ENCODE assay signal across 16 cellular contexts in genomic region chr5:150457562-150458240, GRCh38. TPM values are rescaled to one million over a fixed set of nuclear protein-coding genes. Genes with fewer than 3 reads are reported as not detected.
DNase-seq lines count a peak whose midpoint lies in the region; ATAC-seq and TF ChIP-seq lines count a peak whose summit lies in the region.
"Had no signal": no experiment of that assay in that cellular context is flagged by ENCODE, and none has a peak within 500 bp of the region (broad histone marks: within the 10 kb centered on the region; RNA-seq: fewer than 3 reads in every experiment).

No MANE protein-coding gene starts in this region.

- no peak overlapping the region for H2BK15ac ChIP-seq in mesenchymal stem cell (ENCODE audit: low read depth, poor library complexity, severe bottlenecking)

- no peak overlapping the region for H2BK120ac ChIP-seq in mesenchymal stem cell (ENCODE audit: low read depth, low read length)

- no peaks in the 10 kb centered on the region for H3K27me3 Mint-ChIP-seq in activated CD8-positive, alpha-beta T cell treated with anti-CD3 and anti-CD28 coated beads, Interleukin-2, amount 10 ng/mL, durations not matched to agents 7 days and 5 days (ENCODE audit: low read depth)

- H3K36me3 ChIP-seq in BLaER1 treated with 17β-estradiol and CSF1 and Interleukin-3, amounts not matched to agents 10 nM and 100 nM = no peaks in the 10 kb centered on the region
- no peaks in the 10 kb centered on the region for H3K36me3 ChIP-seq in DOHH2 (ENCODE audit: control insufficient read depth, low read length)
- H3K36me3 ChIP-seq in mesenchymal stem cell (ENCODE audit: control insufficient read depth in 1 of 2, insufficient read depth in 2 of 2, low read depth in 1 of 2, low read length in 2 of 2) = no peaks in the 10 kb centered on the region
- H3K36me3 ChIP-seq: adrenal gland, pancreas had no signal

- peaks cover 38 to 80% (median 70%) of the 10 kb centered on the region in 10 experiments for H3K4me1 ChIP-seq in BLaER1 treated with 17β-estradiol and CSF1 and Interleukin-3, amounts not matched to agents 10 nM and 100 nM
- H3K4me1 ChIP-seq in DOHH2 (ENCODE audit: control insufficient read depth, low read length) (peaks cover 85% of the 10 kb centered on the region), mesenchymal stem cell (ENCODE audit: control insufficient read depth, insufficient read depth, low read depth, low read length) (peaks cover 30% of the 10 kb centered on the region)
- H3K4me1 ChIP-seq: adrenal gland, pancreas had no signal

- H4K20me1 ChIP-seq in BLaER1 treated with 17β-estradiol and CSF1 and Interleukin-3, amounts not matched to agents 10 nM and 100 nM = no peaks in the 10 kb centered on the region
- H4K20me1 ChIP-seq in DOHH2 (ENCODE audit: control insufficient read depth, insufficient read depth, low read depth, low read length) = no peaks in the 10 kb centered on the region

- no peak overlapping the region for H4K8ac ChIP-seq in mesenchymal stem cell (ENCODE audit: low read length)

- H3K27me3 ChIP-seq in BLaER1 treated with 17β-estradiol and CSF1 and Interleukin-3, amounts not matched to agents 10 nM and 100 nM = no peaks in the 10 kb centered on the region
- H3K27me3 ChIP-seq in DOHH2 (ENCODE audit: control insufficient read depth, low read length) = no peaks in the 10 kb centered on the region
- H3K27me3 ChIP-seq in mesenchymal stem cell (ENCODE audit: control insufficient read depth in 1 of 2, insufficient read depth in 1 of 2, low read length in 2 of 2) = no peaks in the 10 kb centered on the region
- H3K27me3 ChIP-seq: adrenal gland, pancreas had no signal

- no peaks in the 10 kb centered on the region for H3K79me1 ChIP-seq in mesenchymal stem cell (replicated peaks; ENCODE audit: low read length, poor library complexity, severe bottlenecking)

- H3K4me3 Mint-ChIP-seq in activated CD8-positive, alpha-beta T cell treated with anti-CD3 and anti-CD28 coated beads, Interleukin-2, amount 10 ng/mL, durations not matched to agents 7 days and 5 days = peak overlapping the region; percentile 63

- H3K23ac ChIP-seq in mesenchymal stem cell (ENCODE audit: low read length in 2 of 2) = no peak overlapping the region

- WGBS in mesenchymal stem cell = 92% methylated on average over 16 of the region's 16 CpGs

- peak overlapping the region; percentile 58 to 90 (median 81) for H3K4me2 ChIP-seq in BLaER1 treated with 17β-estradiol and CSF1 and Interleukin-3, amounts not matched to agents 10 nM and 100 nM
- H3K4me2 ChIP-seq in DOHH2 (ENCODE audit: low read length) = peak overlapping the region; percentile 69
- no peak overlapping the region for H3K4me2 ChIP-seq in mesenchymal stem cell (ENCODE audit: low read length, poor library complexity, severe bottlenecking)

- H3K27ac Mint-ChIP-seq in activated CD8-positive, alpha-beta T cell treated with anti-CD3 and anti-CD28 coated beads, Interleukin-2, amount 10 ng/mL, durations not matched to agents 7 days and 5 days = peak overlapping the region; percentile 88

- H4K91ac ChIP-seq in mesenchymal stem cell (ENCODE audit: low read length) = peak overlapping the region; percentile 66

- H3K27ac ChIP-seq in BLaER1 treated with 17β-estradiol and CSF1 and Interleukin-3, amounts not matched to agents 10 nM and 100 nM = peak overlapping the region in 7 of 11 experiments; percentile 5 to 53 (median 26); a peak in 6 of 22 replicates
- H3K27ac ChIP-seq in DOHH2 (ENCODE audit: low read depth, low read length) = peak overlapping the region; percentile 67
- peak overlapping the region; percentile 52 for H3K27ac ChIP-seq in mesenchymal stem cell (ENCODE audit: low read length, poor library complexity, severe bottlenecking)
- H3K27ac ChIP-seq: adrenal gland, pancreas had no signal

- peaks cover 15% of the 10 kb centered on the region for H3F3A ChIP-seq in DOHH2 (ENCODE audit: control insufficient read depth, insufficient read depth)

- H3K9me3 ChIP-seq in BLaER1 treated with 17β-estradiol and CSF1 and Interleukin-3, amounts not matched to agents 10 nM and 100 nM (replicated peaks in 1 of 11) = peaks cover 0 to 11% (median 0%) of the 10 kb centered on the region in 11 experiments; a peak in 4 of 22 replicates
- H3K9me3 ChIP-seq in DOHH2 (ENCODE audit: control insufficient read depth, insufficient read depth, low read length) (no peaks in the 10 kb centered on the region), mesenchymal stem cell (ENCODE audit: control insufficient read depth, low read length) (no peaks in the 10 kb centered on the region)
- H3K9me3 ChIP-seq: adrenal gland, pancreas had no signal

- H3K14ac ChIP-seq in mesenchymal stem cell (ENCODE audit: low read length in 2 of 2) = no peak overlapping the region

- no peak for DNase-seq in activated CD8-positive, alpha-beta T cell treated with anti-CD3 and anti-CD28 coated beads, Interleukin-2, amount 10 ng/mL, durations not matched to agents 7 days and 5 days
- no peak for DNase-seq in mesenchymal stem cell
- DNase-seq in activated gamma-delta T cell treated with Interleukin-2 at 50 U/mL for 16 hours = no peak
- no peak for DNase-seq in NCI-H1436 (lab: John Stamatoyannopoulos, UW)
- DNase-seq: adrenal gland, erythroblast, midbrain, NCI-H1092 treated with DMSO at 0.1 percent for 48 hours, NCI-H2171 treated with DMSO at 0.1 percent for 48 hours, pancreas, T1000 had no signal

- no peak for TF ChIP-seq CTCF in DOHH2 (IDR thresholded peaks at IDR 0.05; ENCODE audit: low read depth, low read length, poor library complexity, severe bottlenecking)

- H3K4me1 Mint-ChIP-seq in activated CD8-positive, alpha-beta T cell treated with anti-CD3 and anti-CD28 coated beads, Interleukin-2, amount 10 ng/mL, durations not matched to agents 7 days and 5 days (ENCODE audit: low read depth) = peaks cover 45% of the 10 kb centered on the region

- peak overlapping the region in 1 of 2 experiments; percentile 45 for H2BK12ac ChIP-seq in mesenchymal stem cell (ENCODE audit: low read length in 2 of 2)

- H3K9me2 ChIP-seq in DOHH2 (replicated peaks; ENCODE audit: control insufficient read depth, low read length) = no peaks in the 10 kb centered on the region

- CTCF ChIA-PET in activated CD8-positive, alpha-beta T cell treated with anti-CD3 and anti-CD28 coated beads, Interleukin-2, amount 10 ng/mL, durations not matched to agents 7 days and 5 days (lab: Charles Lee) = interaction anchor here (0.6 to 5.4 kb wide), 25 partner anchors 8 to 658 kb away, joined by 3 to 45 read pairs (median 4); partner anchors contain the start of genes IRGM, RBM22 and RPS14

- POLR2A ChIA-PET in activated CD8-positive, alpha-beta T cell treated with anti-CD3 and anti-CD28 coated beads, Interleukin-2, amount 10 ng/mL, durations not matched to agents 7 days and 5 days (lab: Charles Lee) = interaction anchor here (0.9 to 2.0 kb wide), 4 partner anchors 8 to 389 kb away, joined by 3 to 7 read pairs (median 4); partner anchors contain the start of genes CD74, IRGM and RPS14

- no peak overlapping the region for H2BK5ac ChIP-seq in mesenchymal stem cell (ENCODE audit: low read depth, low read length, poor library complexity, severe bottlenecking)

- peak overlapping the region in 9 of 11 experiments; percentile 5 to 57 (median 38); a peak in 11 of 22 replicates for H3K9ac ChIP-seq in BLaER1 treated with 17β-estradiol and CSF1 and Interleukin-3, amounts not matched to agents 10 nM and 100 nM
- H3K9ac ChIP-seq in mesenchymal stem cell (ENCODE audit: low read length) = no peak overlapping the region

- peak overlapping the region; percentile 96 for H2AK5ac ChIP-seq in mesenchymal stem cell (ENCODE audit: low read length, severe bottlenecking)

- peak overlapping the region in 1 of 2 experiments; percentile 76 for H3K4ac ChIP-seq in mesenchymal stem cell (ENCODE audit: low read depth in 1 of 2, low read length in 2 of 2)

- ATAC-seq in activated CD8-positive, alpha-beta T cell treated with anti-CD3 and anti-CD28 coated beads, Interleukin-2, amount 10 ng/mL, durations not matched to agents 7 days and 5 days = no peak
- no peak for ATAC-seq in HG02840 (IDR thresholded peaks at IDR 0.05; ENCODE audit: low FRiP score, unreplicated experiment)
- no peak for ATAC-seq in HG02588 (IDR thresholded peaks at IDR 0.05; ENCODE audit: unreplicated experiment)
- ATAC-seq: Right ventricle myocardium inferior had no signal

- no peaks in the 10 kb centered on the region for H3K36me3 Mint-ChIP-seq in activated CD8-positive, alpha-beta T cell treated with anti-CD3 and anti-CD28 coated beads, Interleukin-2, amount 10 ng/mL, durations not matched to agents 7 days and 5 days (ENCODE audit: low read depth)

- H3K79me2 ChIP-seq in DOHH2 (ENCODE audit: control insufficient read depth, low read length) = no peaks in the 10 kb centered on the region

- peak overlapping the region in 2 of 10 experiments; percentile 12 to 33; a peak in 1 of 20 replicates for H3K4me3 ChIP-seq in BLaER1 treated with 17β-estradiol and CSF1 and Interleukin-3, amounts not matched to agents 10 nM and 100 nM
- H3K4me3 ChIP-seq in DOHH2 (ENCODE audit: low read length) (peak overlapping the region; percentile 62), mesenchymal stem cell (ENCODE audit: insufficient read depth in 1 of 2, low read depth in 1 of 2, low read length in 2 of 2) (no peak overlapping the region)
- H3K4me3 ChIP-seq: adrenal gland had no signal

- H3K9me3 Mint-ChIP-seq in activated CD8-positive, alpha-beta T cell treated with anti-CD3 and anti-CD28 coated beads, Interleukin-2, amount 10 ng/mL, durations not matched to agents 7 days and 5 days (ENCODE audit: insufficient read depth) = no peaks in the 10 kb centered on the region

- no peak overlapping the region for H3K18ac ChIP-seq in mesenchymal stem cell (ENCODE audit: low read depth in 1 of 2, low read length in 2 of 2)

- H2AFZ ChIP-seq in mesenchymal stem cell (ENCODE audit: low read depth, low read length) = no peak overlapping the region

RNA-seq across cellular contexts. Expression of gene RPS14, which starts 8.2 kb away (rescaled TPM):
- total RNA-seq in activated CD8-positive, alpha-beta T cell treated with anti-CD3 and anti-CD28 coated beads, Interleukin-2, amount 10 ng/mL, durations not matched to agents 7 days and 5 days = 1,000 to 10,000 TPM; 2,046 to 2,123 TPM
- polyA plus RNA-seq in mesenchymal stem cell (2013, experiment 1 of 2) = 3,588 TPM
- 3,623 TPM for polyA plus RNA-seq in mesenchymal stem cell (2013, experiment 2 of 2)

RNA-seq across cellular contexts. Expression of gene CD74, which starts 45.0 kb away (rescaled TPM):
- total RNA-seq in activated CD8-positive, alpha-beta T cell treated with anti-CD3 and anti-CD28 coated beads, Interleukin-2, amount 10 ng/mL, durations not matched to agents 7 days and 5 days = 100 to 1,000 TPM; 395 to 407 TPM
- polyA plus RNA-seq in mesenchymal stem cell (2013, experiment 1 of 2) = 0.43 TPM
- polyA plus RNA-seq in mesenchymal stem cell (2013, experiment 2 of 2) = 0.36 TPM

RNA-seq across cellular contexts. Expression of gene NDST1, which starts 50.2 kb away (rescaled TPM):
- total RNA-seq in activated CD8-positive, alpha-beta T cell treated with anti-CD3 and anti-CD28 coated beads, Interleukin-2, amount 10 ng/mL, durations not matched to agents 7 days and 5 days = under 1 TPM; 0.63 TPM
- 64.3 TPM for polyA plus RNA-seq in mesenchymal stem cell (2013, experiment 1 of 2)
- 64.6 TPM for polyA plus RNA-seq in mesenchymal stem cell (2013, experiment 2 of 2)
